Comparison of ENCODE assay signal across 8 cellular contexts in the genomic region with DNA sequence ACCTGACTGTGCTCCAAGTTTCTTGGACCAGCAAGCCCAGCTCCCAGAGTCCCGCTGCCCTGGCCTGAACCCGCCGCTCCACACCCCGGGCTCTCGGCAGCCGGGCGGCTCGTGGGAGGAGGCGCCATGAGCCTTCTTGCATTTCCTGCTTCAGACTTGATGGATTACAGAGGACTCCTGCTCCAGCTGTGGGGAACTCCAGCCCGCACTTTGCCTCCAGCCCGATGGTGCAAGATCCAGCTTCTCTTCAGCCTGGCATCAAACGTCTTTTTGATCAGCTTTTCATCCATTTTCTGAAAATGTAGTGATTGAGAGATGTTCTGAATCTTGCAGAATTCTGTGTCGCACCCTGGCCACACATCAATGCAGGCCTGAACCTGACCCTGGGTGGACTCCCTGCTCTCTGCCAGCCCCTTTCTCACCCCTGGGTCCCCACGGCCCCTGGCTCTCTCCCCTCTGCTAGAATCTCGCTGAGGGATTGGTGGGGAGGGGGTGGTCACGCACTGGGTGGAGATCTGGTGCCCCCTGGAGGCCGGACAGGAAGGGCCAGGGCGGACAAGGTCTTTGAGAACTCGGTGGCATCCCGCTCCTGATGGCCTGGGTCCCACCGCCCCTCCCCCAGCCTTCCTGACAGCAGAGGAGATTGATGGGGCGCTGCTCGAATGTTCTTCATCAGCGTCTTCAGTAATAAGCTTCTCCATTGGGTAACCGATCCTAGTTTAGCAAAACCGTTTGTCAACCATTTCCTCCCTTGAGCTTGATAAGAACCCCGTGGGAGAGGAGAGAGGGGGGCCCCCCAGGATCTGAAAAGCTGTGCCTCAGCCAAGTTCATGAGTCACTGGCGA. TPM values are rescaled to one million over a fixed set of nuclear protein-coding genes. Genes with fewer than 3 reads are reported as not detected.
DNase-seq lines count a peak whose midpoint lies in the region; FAIRE-seq and TF ChIP-seq lines count a peak whose summit lies in the region.

No MANE protein-coding gene starts in this region.

- peak overlapping the region; percentile 43 to 72 for H3K9ac ChIP-seq in kidney (ENCODE audit: low read length in 2 of 2)

- intact Hi-C loops in kidney (cut with DNase I), result no loop called here

- no peaks in the 10 kb centered on the region for H3K9me3 ChIP-seq in kidney (ENCODE audit: control insufficient read depth in 1 of 2, low read length in 2 of 2)

- peak; percentile 93 for FAIRE-seq in GM18507 (lab: Jason Lieb, UNC)
- no peak for FAIRE-seq in kidney (lab: Jason Lieb, UNC)

- DNase-seq in 8988T, result peak; percentile 66
- no peak for DNase-seq in GM18507 (ENCODE audit: extremely low spot score, insufficient read length, low read depth)
- DNase-seq in NCI-H226, result peak; percentile 76
- DNase-seq in activated CD4-positive, CD25-positive, alpha-beta regulatory T cell treated with anti-CD3 and anti-CD28 coated beads, Interleukin-2, amount 50 U/mL, for 72 hours, result peak; percentile 76
- DNase-seq in cerebellum (ENCODE audit: low spot score), result peak; percentile 49
- peak; percentile 95 for DNase-seq in kidney
- DNase-seq in stimulated activated CD4-positive, alpha-beta T cell treated with anti-CD3 and anti-CD28 coated beads, Interleukin-12 subunit alpha, Interleukin-12 subunit beta, amount 100 ng/mL, for 48 hours (ENCODE audit: low read depth in 2 of 3, low spot score in 1 of 3), result peak; percentile 66 to 83 (median 66)
- DNase-seq in NCI-H1048 (lab: John Stamatoyannopoulos, UW), result no peak

- TF ChIP-seq CTCF in kidney (IDR thresholded peaks at IDR 0.05; ENCODE audit: borderline replicate concordance, extremely low read depth, insufficient read depth), result peak; percentile 43

- H3K27ac ChIP-seq in kidney (ENCODE audit: low read depth in 2 of 2, low read length in 2 of 2), result peak overlapping the region; percentile 87 to 98

- peaks cover 14 to 17% of the 10 kb centered on the region in 2 donors for H3K4me1 ChIP-seq in kidney (ENCODE audit: control insufficient read depth in 1 of 2, insufficient read depth in 1 of 2, low read depth in 1 of 2, low read length in 2 of 2)

- peak overlapping the region; percentile 63 to 70 for H3K4me3 ChIP-seq in kidney (ENCODE audit: low read length in 2 of 2)

- H3K36me3 ChIP-seq in kidney (ENCODE audit: control insufficient read depth in 1 of 2, insufficient read depth in 2 of 2, low read length in 2 of 2), result no peaks in the 10 kb centered on the region

RNA-seq across cellular contexts. Expression of a gene that starts 12.1 kb away (rescaled TPM):
- 0.54 TPM for total RNA-seq in cerebellum
- total RNA-seq in kidney, result 7.9 TPM
- polyA plus RNA-seq in kidney (ENCODE audit: insufficient read depth, low read depth, low replicate concordance), result 0.60 TPM

Comparison
In these comparisons a context has a peak if more than half of its experiments do, and no peak if none do; other contexts are left out.
1. DNase-seq: peak in 8988T (single experiment), NCI-H226 (single experiment), activated CD4-positive, CD25-positive, alpha-beta regulatory T cell treated with anti-CD3 and anti-CD28 coated beads, Interleukin-2, amount 50 U/mL, for 72 hours (single experiment), cerebellum (single experiment), kidney (single experiment) and stimulated activated CD4-positive, alpha-beta T cell treated with anti-CD3 and anti-CD28 coated beads, Interleukin-12 subunit alpha, Interleukin-12 subunit beta, amount 100 ng/mL, for 48 hours (3 of 3); none in GM18507 (single experiment) and NCI-H1048 (single experiment).